In the genomic region with DNA sequence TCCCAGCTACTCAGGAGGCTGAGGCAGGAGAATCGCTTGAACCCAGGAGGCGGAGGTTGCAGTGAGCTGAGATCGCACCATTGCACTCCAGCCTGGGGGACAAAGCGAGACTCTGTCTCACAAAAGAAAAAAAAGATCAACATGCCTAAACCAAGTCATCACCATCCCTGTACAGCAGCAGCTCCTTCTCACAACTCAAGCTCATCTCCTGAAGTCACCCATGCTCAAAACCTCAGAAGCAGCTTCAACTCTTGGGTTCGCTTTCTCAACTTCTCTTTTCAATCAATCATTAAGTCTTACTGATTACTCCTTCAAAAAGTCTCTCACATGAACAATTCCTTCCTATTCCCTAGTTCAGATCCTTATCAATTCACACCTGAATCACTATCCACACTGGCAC, we compare ENCODE assay signal across 1 cellular context.
TF ChIP-seq lines count a peak whose summit lies in the region.

No MANE protein-coding gene starts in this region.

TF ChIP-seq in GM23338, 12 proteins besides CTCF, POLR2A, EP300 and RAD21:
- TF ChIP-seq, protein P1, sequence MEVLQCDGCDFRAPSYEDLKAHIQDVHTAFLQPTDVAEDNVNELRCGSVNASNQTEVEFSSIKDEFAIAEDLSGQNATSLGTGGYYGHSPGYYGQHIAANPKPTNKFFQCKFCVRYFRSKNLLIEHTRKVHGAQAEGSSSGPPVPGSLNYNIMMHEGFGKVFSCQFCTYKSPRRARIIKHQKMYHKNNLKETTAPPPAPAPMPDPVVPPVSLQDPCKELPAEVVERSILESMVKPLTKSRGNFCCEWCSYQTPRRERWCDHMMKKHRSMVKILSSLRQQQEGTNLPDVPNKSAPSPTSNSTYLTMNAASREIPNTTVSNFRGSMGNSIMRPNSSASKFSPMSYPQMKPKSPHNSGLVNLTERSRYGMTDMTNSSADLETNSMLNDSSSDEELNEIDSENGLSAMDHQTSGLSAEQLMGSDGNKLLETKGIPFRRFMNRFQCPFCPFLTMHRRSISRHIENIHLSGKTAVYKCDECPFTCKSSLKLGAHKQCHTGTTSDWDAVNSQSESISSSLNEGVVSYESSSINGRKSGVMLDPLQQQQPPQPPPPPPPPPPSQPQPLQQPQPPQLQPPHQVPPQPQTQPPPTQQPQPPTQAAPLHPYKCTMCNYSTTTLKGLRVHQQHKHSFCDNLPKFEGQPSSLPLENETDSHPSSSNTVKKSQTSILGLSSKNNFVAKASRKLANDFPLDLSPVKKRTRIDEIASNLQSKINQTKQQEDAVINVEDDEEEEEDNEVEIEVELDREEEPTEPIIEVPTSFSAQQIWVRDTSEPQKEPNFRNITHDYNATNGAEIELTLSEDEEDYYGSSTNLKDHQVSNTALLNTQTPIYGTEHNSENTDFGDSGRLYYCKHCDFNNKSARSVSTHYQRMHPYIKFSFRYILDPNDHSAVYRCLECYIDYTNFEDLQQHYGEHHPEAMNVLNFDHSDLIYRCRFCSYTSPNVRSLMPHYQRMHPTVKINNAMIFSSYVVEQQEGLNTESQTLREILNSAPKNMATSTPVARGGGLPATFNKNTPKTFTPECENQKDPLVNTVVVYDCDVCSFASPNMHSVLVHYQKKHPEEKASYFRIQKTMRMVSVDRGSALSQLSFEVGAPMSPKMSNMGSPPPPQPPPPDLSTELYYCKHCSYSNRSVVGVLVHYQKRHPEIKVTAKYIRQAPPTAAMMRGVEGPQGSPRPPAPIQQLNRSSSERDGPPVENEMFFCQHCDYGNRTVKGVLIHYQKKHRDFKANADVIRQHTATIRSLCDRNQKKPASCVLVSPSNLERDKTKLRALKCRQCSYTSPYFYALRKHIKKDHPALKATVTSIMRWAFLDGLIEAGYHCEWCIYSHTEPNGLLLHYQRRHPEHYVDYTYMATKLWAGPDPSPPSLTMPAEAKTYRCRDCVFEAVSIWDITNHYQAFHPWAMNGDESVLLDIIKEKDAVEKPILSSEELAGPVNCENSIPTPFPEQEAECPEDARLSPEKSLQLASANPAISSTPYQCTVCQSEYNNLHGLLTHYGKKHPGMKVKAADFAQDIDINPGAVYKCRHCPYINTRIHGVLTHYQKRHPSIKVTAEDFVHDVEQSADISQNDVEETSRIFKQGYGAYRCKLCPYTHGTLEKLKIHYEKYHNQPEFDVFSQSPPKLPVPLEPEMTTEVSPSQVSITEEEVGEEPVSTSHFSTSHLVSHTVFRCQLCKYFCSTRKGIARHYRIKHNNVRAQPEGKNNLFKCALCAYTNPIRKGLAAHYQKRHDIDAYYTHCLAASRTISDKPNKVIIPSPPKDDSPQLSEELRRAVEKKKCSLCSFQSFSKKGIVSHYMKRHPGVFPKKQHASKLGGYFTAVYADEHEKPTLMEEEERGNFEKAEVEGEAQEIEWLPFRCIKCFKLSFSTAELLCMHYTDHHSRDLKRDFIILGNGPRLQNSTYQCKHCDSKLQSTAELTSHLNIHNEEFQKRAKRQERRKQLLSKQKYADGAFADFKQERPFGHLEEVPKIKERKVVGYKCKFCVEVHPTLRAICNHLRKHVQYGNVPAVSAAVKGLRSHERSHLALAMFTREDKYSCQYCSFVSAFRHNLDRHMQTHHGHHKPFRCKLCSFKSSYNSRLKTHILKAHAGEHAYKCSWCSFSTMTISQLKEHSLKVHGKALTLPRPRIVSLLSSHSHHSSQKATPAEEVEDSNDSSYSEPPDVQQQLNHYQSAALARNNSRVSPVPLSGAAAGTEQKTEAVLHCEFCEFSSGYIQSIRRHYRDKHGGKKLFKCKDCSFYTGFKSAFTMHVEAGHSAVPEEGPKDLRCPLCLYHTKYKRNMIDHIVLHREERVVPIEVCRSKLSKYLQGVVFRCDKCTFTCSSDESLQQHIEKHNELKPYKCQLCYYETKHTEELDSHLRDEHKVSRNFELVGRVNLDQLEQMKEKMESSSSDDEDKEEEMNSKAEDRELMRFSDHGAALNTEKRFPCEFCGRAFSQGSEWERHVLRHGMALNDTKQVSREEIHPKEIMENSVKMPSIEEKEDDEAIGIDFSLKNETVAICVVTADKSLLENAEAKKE (CRISPR knock-in tag; IDR thresholded peaks at IDR 0.05), result no peak
- TF ChIP-seq EZH2phosphoT487 (IDR thresholded peaks at IDR 0.05; ENCODE audit: unreplicated experiment) (no peak), STAT1 (IDR thresholded peaks at IDR 0.05; ENCODE audit: unreplicated experiment) (no peak), ZNF114 (CRISPR knock-in tag; IDR thresholded peaks at IDR 0.05) (no peak), ZNF331 (CRISPR knock-in tag; IDR thresholded peaks at IDR 0.05; ENCODE audit: low read depth) (no peak), ETS1 (IDR thresholded peaks at IDR 0.05) (no peak), CREB1 (CRISPR knock-in tag; IDR thresholded peaks at IDR 0.05; ENCODE audit: low read depth) (no peak), EZH2 (IDR thresholded peaks at IDR 0.05; ENCODE audit: low read depth, unreplicated experiment) (no peak), REST (IDR thresholded peaks at IDR 0.05; ENCODE audit: unreplicated experiment) (no peak), JUNB (IDR thresholded peaks at IDR 0.05; ENCODE audit: unreplicated experiment) (no peak), POLR2AphosphoS5 (IDR thresholded peaks at IDR 0.05; ENCODE audit: low read depth) (no peak)
